ENCODE assay signal across 17 cellular contexts in genomic region chr4:164892018-164892417, GRCh38. TPM values are rescaled to one million over a fixed set of nuclear protein-coding genes. Genes with fewer than 3 reads are reported as not detected.
DNase-seq lines count a peak whose midpoint lies in the region; ATAC-seq and TF ChIP-seq lines count a peak whose summit lies in the region.
"Had no signal": no experiment of that assay in that cellular context is flagged by ENCODE, and none has a peak within 500 bp of the region (broad histone marks: within the 10 kb centered on the region; RNA-seq: fewer than 3 reads in every experiment).

No MANE protein-coding gene starts in this region.

- no peaks in the 10 kb centered on the region for H3K9me3 ChIP-seq in OCI-LY7 (ENCODE audit: low read length)
- H3K9me3 ChIP-seq: gastrocnemius medialis had no signal

- DNase-seq in OCI-LY7 (ENCODE audit: low spot score) (peak; percentile 8), COR-L47 (lab: John Stamatoyannopoulos, UW) (no peak), NOMO-1 treated with DMSO at 0.1 percent for 48 hours (lab: John Stamatoyannopoulos, UW; ENCODE audit: unreplicated experiment) (no peak), substantia nigra (lab: John Stamatoyannopoulos, UW) (no peak)
- DNase-seq in activated effector memory CD4-positive, alpha-beta T cell treated with anti-CD3 and anti-CD28 coated beads, Interleukin-2, amount 50 U/mL, for 16 hours = no peak
- DNase-seq: activated CD8-positive, alpha-beta T cell treated with anti-CD3 and anti-CD28 coated beads, Interleukin-2, amount 10 ng/mL, durations not matched to agents 7 days and 5 days; CD8-positive, alpha-beta T cell; dermis blood vessel endothelial cell; gastrocnemius medialis; left colon; naive thymus-derived CD8-positive, alpha-beta T cell; NCI-H1417; SW 1271 had no signal

- H2AFZ ChIP-seq in OCI-LY7 (ENCODE audit: low read length) = no peak overlapping the region

- H3K4me3 ChIP-seq in OCI-LY7 (ENCODE audit: low read depth, low read length, poor library complexity, severe bottlenecking) = no peak overlapping the region
- H3K4me3 ChIP-seq: gastrocnemius medialis had no signal

- TF ChIP-seq CTCF in OCI-LY7 (conservative IDR thresholded peaks at IDR 0.05; ENCODE audit: low read length) = no peak

- no TSS peak for BruUV-seq in OCI-LY7 (replicated peaks; lab: Mats Ljungman, UMichigan)

- H3K9me2 ChIP-seq in OCI-LY7 (ENCODE audit: insufficient read depth, low read length) = no peaks in the 10 kb centered on the region

- intact Hi-C loops in OCI-LY7 (cut with micrococcal nuclease; ENCODE audit: unreplicated experiment) = no loop called here

- H3K4me2 ChIP-seq in OCI-LY7 (ENCODE audit: low read length) = no peak overlapping the region

- ATAC-seq in GM18867 (IDR thresholded peaks at IDR 0.05; ENCODE audit: unreplicated experiment) (peak; percentile 70), GM21576 (IDR thresholded peaks at IDR 0.05; ENCODE audit: unreplicated experiment) (peak; percentile 85), HG03060 (IDR thresholded peaks at IDR 0.05; ENCODE audit: low read depth, unreplicated experiment) (peak; percentile 77)
- ATAC-seq: activated CD8-positive, alpha-beta T cell treated with anti-CD3 and anti-CD28 coated beads, Interleukin-2, amount 10 ng/mL, durations not matched to agents 7 days and 5 days; CD8-positive, alpha-beta T cell; gastrocnemius medialis; left colon; naive thymus-derived CD8-positive, alpha-beta T cell had no signal

- no peaks in the 10 kb centered on the region for H4K20me1 ChIP-seq in OCI-LY7 (ENCODE audit: insufficient read depth, low read length)

- CTCF ChIA-PET in OCI-LY7 (lab: Charles Lee; ENCODE audit: unreplicated experiment) = no interaction called here

- no peaks in the 10 kb centered on the region for H3K36me3 ChIP-seq in OCI-LY7 (ENCODE audit: insufficient read depth, low read length)
- H3K36me3 ChIP-seq: gastrocnemius medialis had no signal

- no peak overlapping the region for H3K27ac ChIP-seq in OCI-LY7 (ENCODE audit: low read depth, low read length, poor library complexity, severe bottlenecking)
- H3K27ac ChIP-seq in substantia nigra (ENCODE audit: low read depth, low read length, poor library complexity, severe bottlenecking) = no peak overlapping the region
- H3K27ac ChIP-seq: gastrocnemius medialis had no signal

- POLR2A ChIA-PET in OCI-LY7 (lab: Charles Lee) = interaction anchor here (0.8 to 2.0 kb wide), 2 partner anchors 11 to 222 kb away, joined by 3 to 5 read pairs; no protein-coding TSS in a partner anchor

- no peaks in the 10 kb centered on the region for H3K4me1 ChIP-seq in OCI-LY7 (ENCODE audit: insufficient read depth, low read length, poor library complexity, severe bottlenecking)
- H3K4me1 ChIP-seq: gastrocnemius medialis had no signal

- no peaks in the 10 kb centered on the region for H3K79me2 ChIP-seq in OCI-LY7 (ENCODE audit: insufficient read depth, low read depth, low read length)

RNA-seq across cellular contexts. Expression of gene APELA, which starts 15.0 kb away (rescaled TPM):
- total RNA-seq in OCI-LY7 (2014; rRNA removed; shearing (Covaris generic)) = not detected in 2 replicates
- not detected in 2 replicates for total RNA-seq in OCI-LY7 (2022)
- total RNA-seq: activated CD8-positive, alpha-beta T cell treated with anti-CD3 and anti-CD28 coated beads, Interleukin-2, amount 10 ng/mL, durations not matched to agents 7 days and 5 days; CD8-positive, alpha-beta T cell; dermis blood vessel endothelial cell; gastrocnemius medialis; left colon; naive thymus-derived CD8-positive, alpha-beta T cell; ureter had no signal
